8 cellular contexts compared by ENCODE assay signal in genomic region chr1:267815-268214, GRCh38.
DNase-seq lines count a peak whose midpoint lies in the region; ATAC-seq, FAIRE-seq and TF ChIP-seq lines count a peak whose summit lies in the region.
"Not testable (repeated sequence)": the region's sequence is repeated elsewhere in the genome, so short reads cannot be mapped to it uniquely, and the experiment has no call there.

No MANE protein-coding gene starts in this region.

- not testable (repeated sequence) for H3K4me1 ChIP-seq in esophagus squamous epithelium; HepG2 (ENCODE audit: insufficient read depth, low read length)

- H3K4me3 ChIP-seq in esophagus squamous epithelium; HepG2 (replicated peaks in 1 of 3; ENCODE audit: insufficient read depth in 1 of 3, low read depth in 2 of 3, low read length in 3 of 3); retinal pigment epithelial cell (ENCODE audit: low read length): not testable (repeated sequence)

- peak; percentile 94 for TF ChIP-seq RAD21 in HepG2 (CRISPR knock-in tag; IDR thresholded peaks at IDR 0.05)

- TF ChIP-seq CTCF in esophagus squamous epithelium (IDR thresholded peaks at IDR 0.05) (peak; percentile 21 to 74 (median 54)), HepG2 (CRISPR knock-in tag; IDR thresholded peaks at IDR 0.05) (0 out of 2 replicates have a peak, but pooled peaks have one; percentile 11), retinal pigment epithelial cell (conservative IDR thresholded peaks at IDR 0.05; ENCODE audit: low read depth, low read length) (peak; percentile 54)

- CTCF ChIA-PET in HepG2 (lab: Yijun Ruan, JAX; ENCODE audit: low intra/inter-chr PET ratio, low total read pairs), result not testable (repeated sequence)

- not testable (repeated sequence) for H3K9ac ChIP-seq in HepG2 (ENCODE audit: insufficient read depth, low read depth, low read length)

- not testable (repeated sequence) for H3K27ac ChIP-seq in esophagus squamous epithelium; HepG2 (ENCODE audit: extremely low read length, insufficient read depth, low read length)

- not testable (repeated sequence) for ATAC-seq in activated naive CD4-positive, alpha-beta T cell treated with anti-CD3 and anti-CD28 coated beads, Interleukin-2, amount 50 U/mL, for 72 hours; HepG2

- H3K27me3 ChIP-seq in esophagus squamous epithelium; HepG2 (ENCODE audit: control insufficient read depth in 1 of 2, insufficient read depth in 2 of 2, low read length in 2 of 2): not testable (repeated sequence)

- H3K36me3 ChIP-seq in esophagus squamous epithelium; HepG2 (replicated peaks in 1 of 2; ENCODE audit: control insufficient read depth in 1 of 2, insufficient read depth in 2 of 2, low read length in 2 of 2): not testable (repeated sequence)

- H3K79me2 ChIP-seq in HepG2 (ENCODE audit: insufficient read depth, low read length), result not testable (repeated sequence)

- in situ Hi-C loops in Caki2 (cut with HindIII; ENCODE audit: low pct_unique_long_range_greater_than_20kb, low sequenced_read_pairs); HepG2 (cut with HindIII; ENCODE audit: extremely low pct_ligation_motif_present, low pct_unique_long_range_greater_than_20kb): not testable (repeated sequence)

- H3K9me3 ChIP-seq in esophagus squamous epithelium; HepG2 (ENCODE audit: low read length): not testable (repeated sequence)

- not testable (repeated sequence) for H2AFZ ChIP-seq in HepG2 (ENCODE audit: low read length)

- H4K20me1 ChIP-seq in HepG2 (ENCODE audit: insufficient read depth, low read length), result not testable (repeated sequence)

- not testable (repeated sequence) for BruUV-seq in HepG2 (replicated peaks; lab: Mats Ljungman, UMichigan)

- not testable (repeated sequence) for TF ChIP-seq POLR2A in esophagus squamous epithelium (IDR thresholded peaks at IDR 0.05); HepG2 (IDR thresholded peaks at IDR 0.05; ENCODE audit: insufficient read depth in 1 of 2, low read depth in 2 of 2, low read length in 2 of 2)

- H3K36me3 Mint-ChIP-seq in activated naive CD4-positive, alpha-beta T cell treated with anti-CD3 and anti-CD28 coated beads, Interleukin-2, amount 50 U/mL, for 72 hours, result not testable (repeated sequence)

- not testable (repeated sequence) for TF ChIP-seq EP300 in HepG2 (IDR thresholded peaks at IDR 0.05; ENCODE audit: low read depth in 2 of 2, low read length in 2 of 2); HepG2 (CRISPR knock-in tag; IDR thresholded peaks at IDR 0.05; ENCODE audit: borderline replicate concordance)

- 10% methylated on average over 2 of the region's 5 CpGs; no CpG with 5 or more reads in 1 of the 2 donors for WGBS in esophagus squamous epithelium, 2 donors
- 12% methylated on average over 5 of the region's 5 CpGs for WGBS in HepG2 (ENCODE audit: low lambda C conversion rate)

- FAIRE-seq in HepG2 (lab: Jason Lieb, UNC), result not testable (repeated sequence)

- POLR2A ChIA-PET in HepG2 (lab: Yijun Ruan, JAX), result not testable (repeated sequence)

- intact Hi-C loops in esophagus squamous epithelium (cut with DNase I); HepG2 (cut with micrococcal nuclease; ENCODE audit: unreplicated experiment): not testable (repeated sequence)

- H3K9me3 Mint-ChIP-seq in activated naive CD4-positive, alpha-beta T cell treated with anti-CD3 and anti-CD28 coated beads, Interleukin-2, amount 50 U/mL, for 72 hours, result not testable (repeated sequence)

- DNase-seq in Caki2 (ENCODE audit: low read depth) (peak; percentile 0), LoVo (ENCODE audit: low spot score) (peak; percentile 46), HepG2 (ENCODE audit: low spot score) (peak; percentile 50)
- DNase-seq in activated CD4-positive, alpha-beta T cell treated with anti-CD3 and anti-CD28 coated beads for 24 hours (ENCODE audit: low read depth in 2 of 2), result peak; percentile 39 to 72
- peak; percentile 67 to 78 for DNase-seq in activated naive CD4-positive, alpha-beta T cell treated with anti-CD3 and anti-CD28 coated beads, Interleukin-2, amount 50 U/mL, for 72 hours (ENCODE audit: low spot score in 2 of 2)
- not testable (repeated sequence) for DNase-seq in esophagus squamous epithelium (lab: John Stamatoyannopoulos, UW); retinal pigment epithelial cell (ENCODE audit: low read depth)
- peak; percentile 37 to 43 for DNase-seq in stimulated activated CD8-positive, alpha-beta memory T cell treated with anti-CD3 and anti-CD28 coated beads, Interleukin-7, amount 100 ng/mL, for 4 hours (ENCODE audit: low read depth in 2 of 2)

- H3K27ac Mint-ChIP-seq in activated naive CD4-positive, alpha-beta T cell treated with anti-CD3 and anti-CD28 coated beads, Interleukin-2, amount 50 U/mL, for 72 hours, result not testable (repeated sequence)

- not testable (repeated sequence) for H3K4me2 ChIP-seq in HepG2 (ENCODE audit: low read depth, low read length)

TF ChIP-seq in HepG2, 621 proteins besides CTCF, POLR2A, EP300 and RAD21 (continues in another document):
- TF ChIP-seq GATAD1 (CRISPR knock-in tag; IDR thresholded peaks at IDR 0.05), result peak; percentile 22; the same call in 1 of the 2 replicates
- TF ChIP-seq ERF (CRISPR knock-in tag; IDR thresholded peaks at IDR 0.05), result peak; percentile 64; the same call in 1 of the 2 replicates
- 0 out of 2 replicates have a peak, but pooled peaks have one; percentile 20 for TF ChIP-seq ELF3 (CRISPR knock-in tag; IDR thresholded peaks at IDR 0.05)
- TF ChIP-seq FOXA3 (CRISPR knock-in tag; IDR thresholded peaks at IDR 0.05), result peak; percentile 42; the same call in 1 of the 2 replicates
- TF ChIP-seq ZNF281 (CRISPR knock-in tag; IDR thresholded peaks at IDR 0.05; ENCODE audit: borderline replicate concordance), result peak; percentile 12; the same call in 1 of the 2 replicates
- peak; percentile 31; the same call in 1 of the 2 replicates for TF ChIP-seq SAP130 (CRISPR knock-in tag; IDR thresholded peaks at IDR 0.05; ENCODE audit: low read depth)
- TF ChIP-seq ZBED4 (CRISPR knock-in tag; IDR thresholded peaks at IDR 0.05; ENCODE audit: borderline replicate concordance), result 0 out of 2 replicates have a peak, but pooled peaks have one; percentile 30
- 0 out of 2 replicates have a peak, but pooled peaks have one; percentile 55 for TF ChIP-seq BRCA1 (CRISPR knock-in tag; IDR thresholded peaks at IDR 0.05)
- 0 out of 2 replicates have a peak, but pooled peaks have one; percentile 25 for TF ChIP-seq ZNF614 (CRISPR knock-in tag; IDR thresholded peaks at IDR 0.05; ENCODE audit: borderline replicate concordance)
- TF ChIP-seq ZNF580 (CRISPR knock-in tag; IDR thresholded peaks at IDR 0.05; ENCODE audit: borderline replicate concordance, low read depth), result 0 out of 2 replicates have a peak, but pooled peaks have one; percentile 47
